2 cellular contexts compared by ENCODE assay signal in the genomic region with DNA sequence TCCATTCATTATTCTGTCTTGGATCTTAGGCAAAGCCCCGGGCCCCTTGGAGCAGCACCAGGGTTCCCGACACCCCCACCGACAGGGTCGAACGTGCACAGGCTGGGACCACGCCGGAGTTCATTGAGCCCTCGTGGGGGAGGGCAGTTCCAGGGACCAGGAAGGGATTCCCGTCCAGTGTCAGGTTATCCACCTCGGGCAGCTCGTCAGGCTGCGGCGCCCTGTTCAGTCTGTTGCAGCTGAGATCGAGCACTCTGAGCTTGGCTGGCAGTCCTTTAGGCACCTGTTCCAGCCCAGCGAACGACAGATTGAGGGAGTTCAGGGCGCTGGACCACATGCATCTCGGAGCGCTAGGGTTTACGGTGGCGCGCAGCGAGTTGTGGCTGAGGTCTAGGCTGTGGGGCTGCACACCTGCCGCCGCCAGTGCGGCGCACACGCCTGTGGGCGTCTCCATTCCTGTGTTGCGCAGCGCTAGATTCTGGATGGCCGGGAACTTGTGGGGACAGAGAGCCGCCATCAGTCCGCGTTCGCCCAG.
TF ChIP-seq lines count a peak whose summit lies in the region.

No MANE protein-coding gene starts in this region.

TF ChIP-seq in liver, 16 proteins besides CTCF, POLR2A, EP300 and RAD21:
- TF ChIP-seq RXRA (IDR thresholded peaks at IDR 0.05) (peak in 1 of 2 donors; percentile 46), EGR1 (IDR thresholded peaks at IDR 0.05; ENCODE audit: low read depth in 2 of 2) (no peak), FOXA2 (IDR thresholded peaks at IDR 0.05) (no peak), YY1 (IDR thresholded peaks at IDR 0.05) (peak; percentile 84), SP1 (IDR thresholded peaks at IDR 0.05) (no peak)
- TF ChIP-seq, protein P1, sequence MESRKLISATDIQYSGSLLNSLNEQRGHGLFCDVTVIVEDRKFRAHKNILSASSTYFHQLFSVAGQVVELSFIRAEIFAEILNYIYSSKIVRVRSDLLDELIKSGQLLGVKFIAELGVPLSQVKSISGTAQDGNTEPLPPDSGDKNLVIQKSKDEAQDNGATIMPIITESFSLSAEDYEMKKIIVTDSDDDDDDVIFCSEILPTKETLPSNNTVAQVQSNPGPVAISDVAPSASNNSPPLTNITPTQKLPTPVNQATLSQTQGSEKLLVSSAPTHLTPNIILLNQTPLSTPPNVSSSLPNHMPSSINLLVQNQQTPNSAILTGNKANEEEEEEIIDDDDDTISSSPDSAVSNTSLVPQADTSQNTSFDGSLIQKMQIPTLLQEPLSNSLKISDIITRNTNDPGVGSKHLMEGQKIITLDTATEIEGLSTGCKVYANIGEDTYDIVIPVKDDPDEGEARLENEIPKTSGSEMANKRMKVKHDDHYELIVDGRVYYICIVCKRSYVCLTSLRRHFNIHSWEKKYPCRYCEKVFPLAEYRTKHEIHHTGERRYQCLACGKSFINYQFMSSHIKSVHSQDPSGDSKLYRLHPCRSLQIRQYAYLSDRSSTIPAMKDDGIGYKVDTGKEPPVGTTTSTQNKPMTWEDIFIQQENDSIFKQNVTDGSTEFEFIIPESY (IDR thresholded peaks at IDR 0.05) = no peak
- TF ChIP-seq, protein P2, sequence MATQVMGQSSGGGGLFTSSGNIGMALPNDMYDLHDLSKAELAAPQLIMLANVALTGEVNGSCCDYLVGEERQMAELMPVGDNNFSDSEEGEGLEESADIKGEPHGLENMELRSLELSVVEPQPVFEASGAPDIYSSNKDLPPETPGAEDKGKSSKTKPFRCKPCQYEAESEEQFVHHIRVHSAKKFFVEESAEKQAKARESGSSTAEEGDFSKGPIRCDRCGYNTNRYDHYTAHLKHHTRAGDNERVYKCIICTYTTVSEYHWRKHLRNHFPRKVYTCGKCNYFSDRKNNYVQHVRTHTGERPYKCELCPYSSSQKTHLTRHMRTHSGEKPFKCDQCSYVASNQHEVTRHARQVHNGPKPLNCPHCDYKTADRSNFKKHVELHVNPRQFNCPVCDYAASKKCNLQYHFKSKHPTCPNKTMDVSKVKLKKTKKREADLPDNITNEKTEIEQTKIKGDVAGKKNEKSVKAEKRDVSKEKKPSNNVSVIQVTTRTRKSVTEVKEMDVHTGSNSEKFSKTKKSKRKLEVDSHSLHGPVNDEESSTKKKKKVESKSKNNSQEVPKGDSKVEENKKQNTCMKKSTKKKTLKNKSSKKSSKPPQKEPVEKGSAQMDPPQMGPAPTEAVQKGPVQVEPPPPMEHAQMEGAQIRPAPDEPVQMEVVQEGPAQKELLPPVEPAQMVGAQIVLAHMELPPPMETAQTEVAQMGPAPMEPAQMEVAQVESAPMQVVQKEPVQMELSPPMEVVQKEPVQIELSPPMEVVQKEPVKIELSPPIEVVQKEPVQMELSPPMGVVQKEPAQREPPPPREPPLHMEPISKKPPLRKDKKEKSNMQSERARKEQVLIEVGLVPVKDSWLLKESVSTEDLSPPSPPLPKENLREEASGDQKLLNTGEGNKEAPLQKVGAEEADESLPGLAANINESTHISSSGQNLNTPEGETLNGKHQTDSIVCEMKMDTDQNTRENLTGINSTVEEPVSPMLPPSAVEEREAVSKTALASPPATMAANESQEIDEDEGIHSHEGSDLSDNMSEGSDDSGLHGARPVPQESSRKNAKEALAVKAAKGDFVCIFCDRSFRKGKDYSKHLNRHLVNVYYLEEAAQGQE (IDR thresholded peaks at IDR 0.05) = peak; percentile 49
TF ChIP-seq in liver: peak in this region for 3.

TF ChIP-seq in HepG2, 621 proteins besides CTCF, POLR2A, EP300 and RAD21:
- TF ChIP-seq RARA (CRISPR knock-in tag; IDR thresholded peaks at IDR 0.05) (no peak), MTF1 (CRISPR knock-in tag; IDR thresholded peaks at IDR 0.05) (no peak), RXRA (CRISPR knock-in tag; IDR thresholded peaks at IDR 0.05) (no peak), ZNF761 (CRISPR knock-in tag; conservative IDR thresholded peaks at IDR 0.05) (no peak), EHMT2 (IDR thresholded peaks at IDR 0.05; ENCODE audit: borderline replicate concordance, low read depth, low read length) (no peak), POLR2AphosphoS2 (IDR thresholded peaks at IDR 0.05; ENCODE audit: low read depth, low read length) (no peak), NFYC (CRISPR knock-in tag; IDR thresholded peaks at IDR 0.05) (no peak), RNF2 (conservative IDR thresholded peaks at IDR 0.05; ENCODE audit: low read depth) (no peak), FOXP1 (IDR thresholded peaks at IDR 0.05) (no peak), FOXP1 (CRISPR knock-in tag; IDR thresholded peaks at IDR 0.05) (no peak), ZNF746 (CRISPR knock-in tag; IDR thresholded peaks at IDR 0.05) (no peak), DPF2 (CRISPR knock-in tag; IDR thresholded peaks at IDR 0.05; ENCODE audit: borderline replicate concordance, low read depth) (no peak), ZNF296 (CRISPR knock-in tag; conservative IDR thresholded peaks at IDR 0.05) (no peak), PHF21A (CRISPR knock-in tag; IDR thresholded peaks at IDR 0.05) (no peak)
- TF ChIP-seq, protein P3, sequence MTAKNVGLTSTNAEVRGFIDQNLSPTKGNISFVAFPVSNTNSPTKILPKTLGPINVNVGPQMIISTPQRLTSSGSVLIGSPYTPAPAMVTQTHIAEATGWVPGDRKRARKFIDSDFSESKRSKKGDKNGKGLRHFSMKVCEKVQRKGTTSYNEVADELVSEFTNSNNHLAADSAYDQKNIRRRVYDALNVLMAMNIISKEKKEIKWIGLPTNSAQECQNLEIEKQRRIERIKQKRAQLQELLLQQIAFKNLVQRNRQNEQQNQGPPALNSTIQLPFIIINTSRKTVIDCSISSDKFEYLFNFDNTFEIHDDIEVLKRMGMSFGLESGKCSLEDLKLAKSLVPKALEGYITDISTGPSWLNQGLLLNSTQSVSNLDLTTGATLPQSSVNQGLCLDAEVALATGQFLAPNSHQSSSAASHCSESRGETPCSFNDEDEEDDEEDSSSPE (CRISPR knock-in tag; IDR thresholded peaks at IDR 0.05) = no peak
- TF ChIP-seq, protein P4, sequence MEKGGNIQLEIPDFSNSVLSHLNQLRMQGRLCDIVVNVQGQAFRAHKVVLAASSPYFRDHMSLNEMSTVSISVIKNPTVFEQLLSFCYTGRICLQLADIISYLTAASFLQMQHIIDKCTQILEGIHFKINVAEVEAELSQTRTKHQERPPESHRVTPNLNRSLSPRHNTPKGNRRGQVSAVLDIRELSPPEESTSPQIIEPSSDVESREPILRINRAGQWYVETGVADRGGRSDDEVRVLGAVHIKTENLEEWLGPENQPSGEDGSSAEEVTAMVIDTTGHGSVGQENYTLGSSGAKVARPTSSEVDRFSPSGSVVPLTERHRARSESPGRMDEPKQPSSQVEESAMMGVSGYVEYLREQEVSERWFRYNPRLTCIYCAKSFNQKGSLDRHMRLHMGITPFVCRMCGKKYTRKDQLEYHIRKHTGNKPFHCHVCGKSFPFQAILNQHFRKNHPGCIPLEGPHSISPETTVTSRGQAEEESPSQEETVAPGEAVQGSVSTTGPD (CRISPR knock-in tag; IDR thresholded peaks at IDR 0.05) = no peak
- TF ChIP-seq, protein P5, sequence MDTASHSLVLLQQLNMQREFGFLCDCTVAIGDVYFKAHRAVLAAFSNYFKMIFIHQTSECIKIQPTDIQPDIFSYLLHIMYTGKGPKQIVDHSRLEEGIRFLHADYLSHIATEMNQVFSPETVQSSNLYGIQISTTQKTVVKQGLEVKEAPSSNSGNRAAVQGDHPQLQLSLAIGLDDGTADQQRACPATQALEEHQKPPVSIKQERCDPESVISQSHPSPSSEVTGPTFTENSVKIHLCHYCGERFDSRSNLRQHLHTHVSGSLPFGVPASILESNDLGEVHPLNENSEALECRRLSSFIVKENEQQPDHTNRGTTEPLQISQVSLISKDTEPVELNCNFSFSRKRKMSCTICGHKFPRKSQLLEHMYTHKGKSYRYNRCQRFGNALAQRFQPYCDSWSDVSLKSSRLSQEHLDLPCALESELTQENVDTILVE (CRISPR knock-in tag; IDR thresholded peaks at IDR 0.05) = no peak
- TF ChIP-seq, protein P6, sequence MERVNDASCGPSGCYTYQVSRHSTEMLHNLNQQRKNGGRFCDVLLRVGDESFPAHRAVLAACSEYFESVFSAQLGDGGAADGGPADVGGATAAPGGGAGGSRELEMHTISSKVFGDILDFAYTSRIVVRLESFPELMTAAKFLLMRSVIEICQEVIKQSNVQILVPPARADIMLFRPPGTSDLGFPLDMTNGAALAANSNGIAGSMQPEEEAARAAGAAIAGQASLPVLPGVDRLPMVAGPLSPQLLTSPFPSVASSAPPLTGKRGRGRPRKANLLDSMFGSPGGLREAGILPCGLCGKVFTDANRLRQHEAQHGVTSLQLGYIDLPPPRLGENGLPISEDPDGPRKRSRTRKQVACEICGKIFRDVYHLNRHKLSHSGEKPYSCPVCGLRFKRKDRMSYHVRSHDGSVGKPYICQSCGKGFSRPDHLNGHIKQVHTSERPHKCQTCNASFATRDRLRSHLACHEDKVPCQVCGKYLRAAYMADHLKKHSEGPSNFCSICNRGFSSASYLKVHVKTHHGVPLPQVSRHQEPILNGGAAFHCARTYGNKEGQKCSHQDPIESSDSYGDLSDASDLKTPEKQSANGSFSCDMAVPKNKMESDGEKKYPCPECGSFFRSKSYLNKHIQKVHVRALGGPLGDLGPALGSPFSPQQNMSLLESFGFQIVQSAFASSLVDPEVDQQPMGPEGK (CRISPR knock-in tag; IDR thresholded peaks at IDR 0.05) = no peak
- TF ChIP-seq, protein P7, sequence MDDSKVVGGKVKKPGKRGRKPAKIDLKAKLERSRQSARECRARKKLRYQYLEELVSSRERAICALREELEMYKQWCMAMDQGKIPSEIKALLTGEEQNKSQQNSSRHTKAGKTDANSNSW (CRISPR knock-in tag; IDR thresholded peaks at IDR 0.05; ENCODE audit: borderline replicate concordance) = no peak
